ENCODE assay signal across 11 cellular contexts in the genomic region with DNA sequence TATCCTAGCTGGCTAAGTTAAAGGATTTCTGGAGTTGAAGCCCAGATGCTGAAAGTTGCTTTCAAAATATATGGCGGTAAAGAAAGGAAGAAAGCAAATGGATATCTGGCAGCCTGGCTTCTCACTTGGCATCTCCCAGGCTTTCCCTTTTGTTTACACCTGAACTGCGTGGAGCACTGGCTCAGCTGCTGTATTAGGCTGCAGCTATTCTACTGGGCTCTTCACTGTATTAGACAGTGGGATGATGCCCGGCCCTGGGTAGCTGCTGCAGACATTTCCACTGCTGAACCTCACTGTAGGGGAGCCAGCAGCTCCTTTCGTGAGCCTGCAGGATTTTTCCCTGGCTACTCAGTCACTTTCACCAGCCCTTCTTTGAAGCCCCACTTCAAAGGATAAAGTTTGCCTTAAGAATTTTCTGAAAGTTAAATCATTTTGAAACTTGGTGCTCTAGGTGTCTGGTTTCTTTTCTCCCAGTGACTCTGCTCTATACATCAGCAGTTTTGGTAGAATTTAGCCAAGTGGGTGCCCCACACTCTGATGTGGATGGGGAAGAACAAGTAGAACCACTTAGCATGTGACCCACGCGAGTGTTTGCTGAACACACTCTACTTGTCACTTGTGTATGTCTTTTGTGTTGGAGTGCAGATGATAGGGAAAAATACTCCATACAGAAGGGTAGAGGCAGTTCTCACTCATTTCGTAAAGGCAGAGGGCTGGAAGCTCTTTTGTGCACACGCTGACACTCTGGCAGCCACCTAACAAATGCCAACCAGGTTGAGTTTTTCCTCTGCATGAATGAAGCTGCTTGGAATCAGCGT. TPM values are rescaled to one million over a fixed set of nuclear protein-coding genes. Genes with fewer than 3 reads are reported as not detected.
DNase-seq lines count a peak whose midpoint lies in the region; ATAC-seq and TF ChIP-seq lines count a peak whose summit lies in the region.
"Had no signal": no experiment of that assay in that cellular context is flagged by ENCODE, and none has a peak within 500 bp of the region (broad histone marks: within the 10 kb centered on the region; RNA-seq: fewer than 3 reads in every experiment).

No MANE protein-coding gene starts in this region.

- H3K4me3 ChIP-seq in astrocyte of the spinal cord (ENCODE audit: low read depth, low read length): no peak overlapping the region

- intact Hi-C loops in activated CD4-positive, alpha-beta T cell treated with anti-CD3 and anti-CD28 coated beads, Interleukin-2, amount 10 ng/mL, durations not matched to agents 24 days and 14 days (cut with micrococcal nuclease): loop anchor here (1.0 to 10.0 kb wide), 3 partner anchors 10 to 1053 kb away; no protein-coding TSS in a partner anchor

- in situ Hi-C loops in astrocyte of the spinal cord (cut with HindIII; ENCODE audit: low sequenced_read_pairs): no loop called here
- in situ Hi-C loops in KBM-7 (cut with MboI; ENCODE audit: low pct_unique_long_range_greater_than_20kb, low sequenced_read_pairs): no loop called here

- no peak for TF ChIP-seq CTCF in astrocyte of the spinal cord (IDR thresholded peaks at IDR 0.05; ENCODE audit: low read depth, low read length)

- peaks cover 54% of the 10 kb centered on the region for H3K36me3 Mint-ChIP-seq in activated CD4-positive, alpha-beta T cell treated with anti-CD3 and anti-CD28 coated beads, Interleukin-2, amount 10 ng/mL, durations not matched to agents 24 days and 14 days (ENCODE audit: low read depth)

- DNase-seq in activated CD4-positive, alpha-beta T cell treated with anti-CD3 and anti-CD28 coated beads, Interleukin-2, amount 10 ng/mL, durations not matched to agents 24 days and 14 days: peak; percentile 69
- DNase-seq in activated CD4-positive, alpha-beta T cell treated with anti-CD3 and anti-CD28 coated beads for 1 hour: no peak
- DNase-seq in NCI-H1092 (lab: John Stamatoyannopoulos, UW) (peak; percentile 22), astrocyte of the spinal cord (ENCODE audit: low read depth, low spot score) (peak; percentile 33), pons (ENCODE audit: low spot score) (peak; percentile 38), KBM-7 (no peak)
- DNase-seq: NCI-H187, nucleus accumbens, SIG-M5 had no signal

- no peaks in the 10 kb centered on the region for H3K27me3 Mint-ChIP-seq in activated CD4-positive, alpha-beta T cell treated with anti-CD3 and anti-CD28 coated beads, Interleukin-2, amount 10 ng/mL, durations not matched to agents 24 days and 14 days

- ATAC-seq in HG03457 (IDR thresholded peaks at IDR 0.05; ENCODE audit: unreplicated experiment) (no peak), GM21360 (IDR thresholded peaks at IDR 0.05; ENCODE audit: unreplicated experiment) (no peak)

- H3K4me3 Mint-ChIP-seq in activated CD4-positive, alpha-beta T cell treated with anti-CD3 and anti-CD28 coated beads, Interleukin-2, amount 10 ng/mL, durations not matched to agents 24 days and 14 days: peak overlapping the region; percentile 73

- peak overlapping the region; percentile 54 for H3K27ac Mint-ChIP-seq in activated CD4-positive, alpha-beta T cell treated with anti-CD3 and anti-CD28 coated beads, Interleukin-2, amount 10 ng/mL, durations not matched to agents 24 days and 14 days

- H3K4me1 Mint-ChIP-seq in activated CD4-positive, alpha-beta T cell treated with anti-CD3 and anti-CD28 coated beads, Interleukin-2, amount 10 ng/mL, durations not matched to agents 24 days and 14 days: peaks cover 90% of the 10 kb centered on the region

- peaks cover 10% of the 10 kb centered on the region for H3K9me3 Mint-ChIP-seq in activated CD4-positive, alpha-beta T cell treated with anti-CD3 and anti-CD28 coated beads, Interleukin-2, amount 10 ng/mL, durations not matched to agents 24 days and 14 days

RNA-seq across cellular contexts. Expression of a gene that starts 49.9 kb away (rescaled TPM):
- total RNA-seq in activated CD4-positive, alpha-beta T cell treated with anti-CD3 and anti-CD28 coated beads, Interleukin-2, amount 10 ng/mL, durations not matched to agents 24 days and 14 days: not detected in 2 replicates

Comparison
In these comparisons a context has a peak if more than half of its experiments do, and no peak if none do; other contexts are left out.
1. DNase-seq: peak in activated CD4-positive, alpha-beta T cell treated with anti-CD3 and anti-CD28 coated beads, Interleukin-2, amount 10 ng/mL, durations not matched to agents 24 days and 14 days (single experiment), NCI-H1092 (single experiment), astrocyte of the spinal cord (single experiment) and pons (single experiment); none in activated CD4-positive, alpha-beta T cell treated with anti-CD3 and anti-CD28 coated beads for 1 hour (single experiment) and KBM-7 (single experiment).